ENCODE assay signal across 1 cellular context in the genomic region with DNA sequence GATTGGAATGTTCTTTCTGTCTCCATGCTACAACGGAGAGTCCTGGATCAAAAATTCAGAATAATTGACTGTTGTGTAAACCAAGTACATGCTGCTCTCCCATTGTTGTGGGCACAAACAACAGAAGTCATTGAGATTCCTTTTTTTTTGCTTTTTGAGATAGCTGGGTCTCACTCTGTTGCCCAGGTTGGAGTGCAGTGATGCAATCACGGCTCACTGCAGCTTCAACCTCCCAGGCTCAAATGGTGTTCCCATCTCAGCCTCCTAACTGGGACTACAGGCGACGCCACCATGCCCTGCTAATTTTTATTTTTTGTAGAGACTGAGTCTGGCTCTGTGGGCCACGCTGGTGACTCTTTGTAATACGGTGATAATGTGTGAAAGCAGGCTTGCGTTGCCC.
TF ChIP-seq lines count a peak whose summit lies in the region.

No MANE protein-coding gene starts in this region.

TF ChIP-seq in H1, 55 proteins besides CTCF, POLR2A, EP300 and RAD21:
- no peak for TF ChIP-seq CBX5 (IDR thresholded peaks at IDR 0.05; ENCODE audit: low read depth, low read length)
- TF ChIP-seq CEBPB (IDR thresholded peaks at IDR 0.05; ENCODE audit: low read depth, low read length), result 0 out of 2 replicates have a peak, but pooled peaks have one; percentile 44
TF ChIP-seq in H1: peak in this region for 1.
